ENCODE assay signal across 20 cellular contexts in the genomic region with DNA sequence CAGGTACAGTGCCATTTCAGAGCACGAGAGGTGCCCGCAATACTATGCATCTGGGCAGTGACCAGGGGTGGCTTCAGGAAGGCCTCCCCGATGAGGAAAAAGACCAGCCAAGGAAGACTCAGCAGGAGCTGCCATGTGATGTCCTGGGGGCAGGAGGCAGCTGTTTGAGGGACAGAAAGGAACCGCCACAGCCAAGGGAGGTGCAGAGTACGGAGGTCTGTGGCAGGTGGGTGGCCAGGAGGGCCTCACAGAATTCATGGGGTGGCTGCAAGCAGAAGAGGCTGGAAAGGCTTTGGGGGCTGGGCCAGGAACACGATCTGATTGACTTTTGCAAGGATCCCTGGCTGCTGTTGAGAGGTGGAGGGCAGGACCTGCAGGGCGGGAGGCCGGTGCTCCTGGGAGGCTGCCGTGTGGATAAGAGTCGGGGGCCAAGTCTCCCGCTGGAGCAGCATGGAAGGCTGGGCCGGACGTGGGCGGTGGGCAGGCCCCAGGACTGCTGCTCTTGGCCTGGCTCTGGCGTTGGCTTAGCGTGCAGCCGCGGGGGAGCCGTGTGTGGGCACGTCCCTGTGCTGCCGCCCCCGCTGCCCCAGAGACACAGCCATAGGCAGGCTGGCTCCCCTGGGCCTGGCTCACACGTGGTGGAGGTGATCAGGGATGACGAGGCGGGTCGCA. TPM values are rescaled to one million over a fixed set of nuclear protein-coding genes. Genes with fewer than 3 reads are reported as not detected.
DNase-seq lines count a peak whose midpoint lies in the region; ATAC-seq and TF ChIP-seq lines count a peak whose summit lies in the region.
"Had no signal": no experiment of that assay in that cellular context is flagged by ENCODE, and none has a peak within 500 bp of the region (broad histone marks: within the 10 kb centered on the region; RNA-seq: fewer than 3 reads in every experiment).

No MANE protein-coding gene starts in this region.

- dilution Hi-C loops in mammary epithelial cell (cut with HindIII; ENCODE audit: low sequenced_read_pairs) = no loop called here

- H3K27ac ChIP-seq in mammary epithelial cell (ENCODE audit: insufficient read depth, low read depth, low read length) (no peak overlapping the region), mesendoderm (ENCODE audit: low read depth, low read length) (no peak overlapping the region), aorta (ENCODE audit: low read depth in 1 of 2, low read length in 2 of 2) (no peak overlapping the region)
- H3K27ac ChIP-seq in naive thymus-derived CD4-positive, alpha-beta T cell (ENCODE audit: low read depth, low read length) = no peak overlapping the region

- H3K56ac ChIP-seq in mesendoderm (ENCODE audit: low read length) = peak overlapping the region; percentile 11

- H3K27me3 ChIP-seq in mammary epithelial cell (ENCODE audit: insufficient read depth, low read length) = no peaks in the 10 kb centered on the region
- H3K27me3 ChIP-seq in mesendoderm (ENCODE audit: insufficient read depth, low read length, poor library complexity) = no peaks in the 10 kb centered on the region
- H3K27me3 ChIP-seq in aorta (ENCODE audit: control insufficient read depth in 1 of 2, insufficient read depth in 2 of 2, low read length in 1 of 2) = no peaks in the 10 kb centered on the region
- no peaks in the 10 kb centered on the region for H3K27me3 ChIP-seq in naive thymus-derived CD4-positive, alpha-beta T cell (ENCODE audit: control insufficient read depth in 2 of 2, insufficient read depth in 2 of 2, low read length in 2 of 2)

- H3K4me1 ChIP-seq in mammary epithelial cell (ENCODE audit: insufficient read depth, low read length) (peaks cover 16% of the 10 kb centered on the region), mesendoderm (ENCODE audit: control insufficient read depth, low read depth, low read length) (peaks cover 2% of the 10 kb centered on the region), aorta (ENCODE audit: control insufficient read depth in 1 of 2, insufficient read depth in 2 of 2, low read length in 2 of 2) (no peaks in the 10 kb centered on the region)
- no peaks in the 10 kb centered on the region for H3K4me1 ChIP-seq in naive thymus-derived CD4-positive, alpha-beta T cell (ENCODE audit: control insufficient read depth in 2 of 2, insufficient read depth in 2 of 2, low read length in 2 of 2)

- no peak overlapping the region for H2AK5ac ChIP-seq in mesendoderm (ENCODE audit: low read length)

- no peak overlapping the region for H3K4me3 Mint-ChIP-seq in MCF 10A (ENCODE audit: unreplicated experiment)
- H3K4me3 Mint-ChIP-seq in activated T-cell treated with anti-CD3 and anti-CD28 coated beads, Interleukin-2, amount 50 U/mL, for 24 hours = no peak overlapping the region
- H3K4me3 Mint-ChIP-seq in naive thymus-derived CD4-positive, alpha-beta T cell = no peak overlapping the region
- H3K4me3 Mint-ChIP-seq: central memory CD8-positive, alpha-beta T cell; endodermal cell; T-cell had no signal

- H3K27me3 Mint-ChIP-seq in MCF 10A (ENCODE audit: insufficient read depth, unreplicated experiment) = no peaks in the 10 kb centered on the region
- peaks cover 2% of the 10 kb centered on the region for H3K27me3 Mint-ChIP-seq in activated T-cell treated with anti-CD3 and anti-CD28 coated beads, Interleukin-2, amount 50 U/mL, for 24 hours
- H3K27me3 Mint-ChIP-seq in naive thymus-derived CD4-positive, alpha-beta T cell = no peaks in the 10 kb centered on the region
- H3K27me3 Mint-ChIP-seq: T-cell had no signal

- H3K79me1 ChIP-seq in mesendoderm (ENCODE audit: low read length) = no peaks in the 10 kb centered on the region

- POLR2A ChIA-PET in MCF 10A (lab: Yijun Ruan, JAX) = no interaction called here
- POLR2A ChIA-PET in naive thymus-derived CD4-positive, alpha-beta T cell (lab: Charles Lee) = no interaction called here

- peak overlapping the region; percentile 52 for H3K4me2 ChIP-seq in mammary epithelial cell (ENCODE audit: insufficient read depth, low read depth, low read length)
- no peak overlapping the region for H3K4me2 ChIP-seq in mesendoderm (ENCODE audit: low read length)

- no peak overlapping the region for H3K27ac Mint-ChIP-seq in MCF 10A (ENCODE audit: low read depth, unreplicated experiment)
- H3K27ac Mint-ChIP-seq in activated T-cell treated with anti-CD3 and anti-CD28 coated beads, Interleukin-2, amount 50 U/mL, for 24 hours = no peak overlapping the region
- no peak overlapping the region for H3K27ac Mint-ChIP-seq in naive thymus-derived CD4-positive, alpha-beta T cell
- H3K27ac Mint-ChIP-seq: endodermal cell, T-cell had no signal

- no peaks in the 10 kb centered on the region for H3K36me3 Mint-ChIP-seq in MCF 10A (ENCODE audit: insufficient read depth, unreplicated experiment)
- no peaks in the 10 kb centered on the region for H3K36me3 Mint-ChIP-seq in activated T-cell treated with anti-CD3 and anti-CD28 coated beads, Interleukin-2, amount 50 U/mL, for 24 hours (ENCODE audit: low read depth)
- no peaks in the 10 kb centered on the region for H3K36me3 Mint-ChIP-seq in naive thymus-derived CD4-positive, alpha-beta T cell
- H3K36me3 Mint-ChIP-seq: T-cell had no signal

- peak; percentile 35 for ATAC-seq in esophagus mucosa
- ATAC-seq in aorta (ENCODE audit: low FRiP score) = peak; percentile 29
- ATAC-seq in naive thymus-derived CD4-positive, alpha-beta T cell = no peak

- TF ChIP-seq CTCF in mammary epithelial cell (conservative IDR thresholded peaks at IDR 0.05 in 1 of 2, IDR thresholded peaks at IDR 0.05 in 1 of 2; ENCODE audit: extremely low read depth in 1 of 2, insufficient read depth in 1 of 2, low read depth in 1 of 2, low read length in 2 of 2) (no peak), MCF 10A (IDR thresholded peaks at IDR 0.05; ENCODE audit: unreplicated experiment) (no peak)

- H2AFZ ChIP-seq in mammary epithelial cell (ENCODE audit: low read depth, low read length) = peak overlapping the region; percentile 79

- H4K20me1 ChIP-seq in mammary epithelial cell (ENCODE audit: insufficient read depth, low read length) = no peaks in the 10 kb centered on the region

- no peak overlapping the region for H3K4ac ChIP-seq in mesendoderm (ENCODE audit: low read depth, low read length)

- no peak overlapping the region for H2BK120ac ChIP-seq in mesendoderm (ENCODE audit: low read depth, low read length)

- WGBS in mammary epithelial cell (ENCODE audit: low coverage, missing lambda C conversion rate) = 31% methylated on average over 22 of the region's 26 CpGs
- no CpG with 5 or more reads among the region's 26 CpGs for WGBS in mesendoderm (ENCODE audit: extremely low coverage, insufficient coverage, low lambda C conversion rate)
- 33 to 65% methylated on average over 10 to 26 of the region's 26 CpGs for WGBS in aorta, 2 donors

- intact Hi-C loops in mammary epithelial cell (cut with micrococcal nuclease) (no loop called here), MCF 10A (cut with micrococcal nuclease) (no loop called here), aorta (cut with DNase I) (no loop called here)
- intact Hi-C loops in naive thymus-derived CD4-positive, alpha-beta T cell (cut with micrococcal nuclease) = no loop called here

- BruUV-seq in mammary epithelial cell (replicated peaks; lab: Mats Ljungman, UMichigan) = no TSS peak
- BruUV-seq in MCF 10A (replicated peaks; lab: Mats Ljungman, UMichigan) = no TSS peak

- no peak overlapping the region for H3K18ac ChIP-seq in mesendoderm (ENCODE audit: low read length)

- H3K9me3 Mint-ChIP-seq in MCF 10A (ENCODE audit: unreplicated experiment) = no peaks in the 10 kb centered on the region
- no peaks in the 10 kb centered on the region for H3K9me3 Mint-ChIP-seq in activated T-cell treated with anti-CD3 and anti-CD28 coated beads, Interleukin-2, amount 50 U/mL, for 24 hours
- H3K9me3 Mint-ChIP-seq in naive thymus-derived CD4-positive, alpha-beta T cell = no peaks in the 10 kb centered on the region
- H3K9me3 Mint-ChIP-seq: central memory CD8-positive, alpha-beta T cell; endodermal cell; T-cell had no signal

- H3K4me1 Mint-ChIP-seq in MCF 10A (ENCODE audit: insufficient read depth, unreplicated experiment) = peaks cover 8% of the 10 kb centered on the region
- H3K4me1 Mint-ChIP-seq in activated T-cell treated with anti-CD3 and anti-CD28 coated beads, Interleukin-2, amount 50 U/mL, for 24 hours (ENCODE audit: low read depth) = peaks cover 8% of the 10 kb centered on the region
- H3K4me1 Mint-ChIP-seq in naive thymus-derived CD4-positive, alpha-beta T cell = peaks cover 0 to 7% (median 0%) of the 10 kb centered on the region in 7 donors

- H4K5ac ChIP-seq in mesendoderm (ENCODE audit: low read length) = no peak overlapping the region

- H2BK15ac ChIP-seq in mesendoderm (replicated peaks; ENCODE audit: low read depth) = no peak overlapping the region

- H4K8ac ChIP-seq in mesendoderm (ENCODE audit: low read depth, low read length) = no peak overlapping the region

- H3K23ac ChIP-seq in mesendoderm (ENCODE audit: low read length) = no peak overlapping the region

- CTCF ChIA-PET in mammary epithelial cell (lab: Charles Lee; ENCODE audit: low non-redundant PET) = no interaction called here
- CTCF ChIA-PET in MCF 10A (lab: Yijun Ruan, JAX) = no interaction called here
- CTCF ChIA-PET in naive thymus-derived CD4-positive, alpha-beta T cell (lab: Charles Lee) = no interaction called here

- H3K9me3 ChIP-seq in mammary epithelial cell (replicated peaks; ENCODE audit: insufficient read depth, low read length) (no peaks in the 10 kb centered on the region), aorta (ENCODE audit: control insufficient read depth, low read length) (no peaks in the 10 kb centered on the region)
- H3K9me3 ChIP-seq in naive thymus-derived CD4-positive, alpha-beta T cell (ENCODE audit: control insufficient read depth in 2 of 3, low read length in 3 of 3) = no peaks in the 10 kb centered on the region

- H2BK5ac ChIP-seq in mesendoderm (ENCODE audit: low read length) = no peak overlapping the region

- H3K79me2 ChIP-seq in mammary epithelial cell (ENCODE audit: insufficient read depth, low read length) = no peaks in the 10 kb centered on the region
- no peaks in the 10 kb centered on the region for H3K79me2 ChIP-seq in mesendoderm (ENCODE audit: control insufficient read depth, insufficient read depth, low read length)

- DNase-seq in mammary epithelial cell = peak; percentile 23
- no peak for DNase-seq in MCF 10A (ENCODE audit: unreplicated experiment)
- no peak for DNase-seq in mesendoderm
- DNase-seq in aorta = peak in 1 of 2 donors; percentile 44
- no peak for DNase-seq in activated T-cell treated with anti-CD3 and anti-CD28 coated beads, Interleukin-2, amount 50 U/mL, for 24 hours
- DNase-seq in COR-L47 (lab: John Stamatoyannopoulos, UW) = no peak
- no peak for DNase-seq in naive thymus-derived CD4-positive, alpha-beta T cell
- DNase-seq: 8988T; activated CD4-positive, CD25-positive, alpha-beta regulatory T cell; DND-41; endodermal cell; NCI-H1417 treated with DMSO at 0.1 percent for 48 hours; NK-92 treated with Interleukin-12 subunit alpha and Interleukin-12 subunit beta, amount 100 ng/mL, for 24 hours; T-cell had no signal

- H3K4me3 ChIP-seq in mammary epithelial cell (replicated peaks in 1 of 3; ENCODE audit: insufficient read depth in 1 of 3, low read depth in 2 of 3, low read length in 3 of 3) = no peak overlapping the region
- H3K4me3 ChIP-seq in mesendoderm (ENCODE audit: low read length) = no peak overlapping the region
- H3K4me3 ChIP-seq in aorta (ENCODE audit: low read length in 2 of 2) = no peak overlapping the region
- H3K4me3 ChIP-seq in naive thymus-derived CD4-positive, alpha-beta T cell (ENCODE audit: low read length) = no peak overlapping the region

- in situ Hi-C loops in mammary epithelial cell (cut with MboI; ENCODE audit: low sequenced_read_pairs in 2 of 2) = no loop called here

- H3K36me3 ChIP-seq in mammary epithelial cell (ENCODE audit: insufficient read depth, low read length) = no peaks in the 10 kb centered on the region
- no peaks in the 10 kb centered on the region for H3K36me3 ChIP-seq in mesendoderm (ENCODE audit: control insufficient read depth, insufficient read depth, low read length)
- H3K36me3 ChIP-seq in aorta (ENCODE audit: control insufficient read depth in 1 of 2, insufficient read depth in 2 of 2, low read length in 1 of 2) = no peaks in the 10 kb centered on the region
- no peaks in the 10 kb centered on the region for H3K36me3 ChIP-seq in naive thymus-derived CD4-positive, alpha-beta T cell (ENCODE audit: control insufficient read depth in 2 of 3, insufficient read depth in 3 of 3, low read length in 3 of 3)

- H3K9ac ChIP-seq in mammary epithelial cell (ENCODE audit: insufficient read depth, low read length) (no peak overlapping the region), mesendoderm (ENCODE audit: low read length) (no peak overlapping the region)

RNA-seq across cellular contexts. Expression of a gene that starts 29.1 kb away (rescaled TPM):
- total RNA-seq in mammary epithelial cell (1 to 10 TPM; 2.8 to 3.3 TPM), MCF 10A (2022) (4.7 and 6.2 TPM in 2 replicates), esophagus mucosa (18.3 TPM), aorta (10 to 100 TPM in 1 of 2 donors, 1 to 10 TPM in 1; 6.1 to 10.3 TPM)
- polyA plus RNA-seq in mammary epithelial cell (1.1 TPM), aorta (10 to 100 TPM in 1 of 2 donors, 1 to 10 TPM in 1; 1.0 to 14.3 TPM)
- polyA minus RNA-seq in mammary epithelial cell = 0.47 TPM
- 0.55 TPM for polyA plus RNA-seq in mesendoderm (2013, experiment 1 of 2)
- polyA plus RNA-seq in mesendoderm (2013, experiment 2 of 2) = 0.62 TPM
- total RNA-seq in naive thymus-derived CD4-positive, alpha-beta T cell = 10 to 100 TPM in 1 of 5 experiments, 1 to 10 TPM in 3, under 1 TPM in 1; 0.22 to 26.2 (median 1.9) TPM
- not detected for polyA plus RNA-seq in naive thymus-derived CD4-positive, alpha-beta T cell

RNA-seq across cellular contexts. Expression of a gene that starts 47.6 kb away (rescaled TPM):
- total RNA-seq in mammary epithelial cell (not detected), MCF 10A (2022) (not detected in 2 replicates), esophagus mucosa (not detected), aorta (under 1 TPM in 1 of 2 donors, not detected in 1; 0.63 TPM)
- polyA plus RNA-seq in mammary epithelial cell (not detected), aorta (not detected)
- polyA minus RNA-seq in mammary epithelial cell = not detected
- 0.53 TPM for polyA plus RNA-seq in mesendoderm (2013, experiment 1 of 2)
- polyA plus RNA-seq in mesendoderm (2013, experiment 2 of 2) = 0.53 TPM
- not detected for total RNA-seq in naive thymus-derived CD4-positive, alpha-beta T cell
- not detected for polyA plus RNA-seq in naive thymus-derived CD4-positive, alpha-beta T cell
- total RNA-seq: glomerular endothelial cell, LHCN-M2, mononuclear cell, osteocyte, T-cell had no signal
